7 cellular contexts compared by ENCODE assay signal in genomic region chr1:246396322-246396721, GRCh38.
"Had no signal": no experiment of that assay in that cellular context is flagged by ENCODE, and none has a peak within 500 bp of the region (broad histone marks: within the 10 kb centered on the region; RNA-seq: fewer than 3 reads in every experiment).

No MANE protein-coding gene starts in this region.

- H3K4me3 ChIP-seq: GM12878 had no signal

- DNase-seq: GF-D8 had no signal

- ATAC-seq: GM12878 had no signal

- FAIRE-seq: G401.6, GM12878, GM12891, GM12892, GM18507, GM19239 had no signal
